In the genomic region with DNA sequence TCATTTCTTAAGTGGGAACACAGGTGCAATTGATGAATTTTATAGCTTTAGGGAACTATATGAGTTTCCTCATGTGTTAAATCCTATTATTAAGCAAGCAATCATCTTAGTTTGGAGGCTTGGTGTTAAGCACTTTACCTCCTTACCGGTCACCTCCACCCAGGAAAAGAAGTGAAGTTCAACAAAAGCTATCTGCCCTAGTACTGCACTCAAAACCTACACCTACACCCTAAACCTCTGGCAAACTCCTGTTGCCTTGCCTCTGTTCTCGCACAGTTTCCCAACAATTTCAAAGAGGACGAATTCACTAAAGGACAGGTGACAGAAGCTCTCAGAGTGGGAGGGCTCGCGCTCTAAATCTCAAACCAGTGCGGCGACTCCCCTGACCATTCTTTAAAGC, we compare ENCODE assay signal across 10 cellular contexts.
DNase-seq lines count a peak whose midpoint lies in the region; ATAC-seq and TF ChIP-seq lines count a peak whose summit lies in the region.
"Had no signal": no experiment of that assay in that cellular context is flagged by ENCODE, and none has a peak within 500 bp of the region (broad histone marks: within the 10 kb centered on the region; RNA-seq: fewer than 3 reads in every experiment).

No MANE protein-coding gene starts in this region.

- no peak for TF ChIP-seq POLR2A in gastroesophageal sphincter (IDR thresholded peaks at IDR 0.05)

- no peak overlapping the region for H2BK12ac ChIP-seq in neuronal stem cell (ENCODE audit: low read length)

- no peaks in the 10 kb centered on the region for H3K79me1 ChIP-seq in neuronal stem cell (ENCODE audit: low read depth, low read length)

- no peaks in the 10 kb centered on the region for H3K27me3 Mint-ChIP-seq in T-helper 17 cell
- H3K27me3 Mint-ChIP-seq: CD4-positive, CD25-positive, alpha-beta regulatory T cell had no signal

- H3K18ac ChIP-seq in neuronal stem cell (ENCODE audit: low read length): no peak overlapping the region

- H3K4me1 Mint-ChIP-seq in T-helper 17 cell: no peaks in the 10 kb centered on the region
- H3K4me1 Mint-ChIP-seq: CD4-positive, CD25-positive, alpha-beta regulatory T cell had no signal

- H3K4me3 Mint-ChIP-seq in T-helper 17 cell: peak overlapping the region; percentile 43
- H3K4me3 Mint-ChIP-seq: CD4-positive, CD25-positive, alpha-beta regulatory T cell had no signal

- H2BK15ac ChIP-seq in neuronal stem cell (ENCODE audit: low read length): no peak overlapping the region

- H3K36me3 ChIP-seq in gastroesophageal sphincter (no peaks in the 10 kb centered on the region), neuronal stem cell (replicated peaks in 1 of 2; ENCODE audit: control insufficient read depth in 2 of 2, insufficient read depth in 2 of 2, low read length in 2 of 2) (no peaks in the 10 kb centered on the region)

- peak overlapping the region; percentile 49 for H3K4me2 ChIP-seq in neuronal stem cell (ENCODE audit: insufficient read depth, low read length, poor library complexity, severe bottlenecking)

- no peaks in the 10 kb centered on the region for H3K27me3 ChIP-seq in gastroesophageal sphincter
- H3K27me3 ChIP-seq in neuronal stem cell (ENCODE audit: control insufficient read depth in 3 of 3, insufficient read depth in 3 of 3, low read depth in 1 of 3, low read length in 3 of 3): peaks cover 0 to 2% (median 0%) of the 10 kb centered on the region in 3 experiments

- TF ChIP-seq CTCF in gastroesophageal sphincter (IDR thresholded peaks at IDR 0.05): no peak

- ATAC-seq in T-helper 17 cell: no peak
- no peak for ATAC-seq in gastroesophageal sphincter
- ATAC-seq in HG02852 (IDR thresholded peaks at IDR 0.05; ENCODE audit: unreplicated experiment): no peak
- no peak for ATAC-seq in HG02759 (IDR thresholded peaks at IDR 0.05; ENCODE audit: unreplicated experiment)

- peak overlapping the region; percentile 87 for H2AFZ ChIP-seq in neuronal stem cell (ENCODE audit: low read length)

- no peak overlapping the region for H4K8ac ChIP-seq in neuronal stem cell (ENCODE audit: low read depth, low read length)

- no peak overlapping the region for H3K9ac ChIP-seq in neuronal stem cell (ENCODE audit: low read depth, low read length, poor library complexity)

- TF ChIP-seq EP300 in gastroesophageal sphincter (IDR thresholded peaks at IDR 0.05): no peak

- in situ Hi-C loops in Caki2 (cut with HindIII; ENCODE audit: low pct_unique_long_range_greater_than_20kb, low sequenced_read_pairs): no loop called here

- H3K4me1 ChIP-seq in gastroesophageal sphincter: no peaks in the 10 kb centered on the region
- no peaks in the 10 kb centered on the region for H3K4me1 ChIP-seq in neuronal stem cell (ENCODE audit: control insufficient read depth in 2 of 2, insufficient read depth in 1 of 2, low read depth in 1 of 2, low read length in 2 of 2)

- H4K91ac ChIP-seq in neuronal stem cell (ENCODE audit: low read depth, low read length, poor library complexity): no peak overlapping the region

- H2BK120ac ChIP-seq in neuronal stem cell (ENCODE audit: low read depth, low read length): no peak overlapping the region

- no peak overlapping the region for H3K23ac ChIP-seq in neuronal stem cell (ENCODE audit: low read depth, low read length, poor library complexity)

- no peak overlapping the region for H2BK5ac ChIP-seq in neuronal stem cell (ENCODE audit: low read length)

- H3K14ac ChIP-seq in neuronal stem cell (ENCODE audit: low read length): no peak overlapping the region

- H3K4me3 ChIP-seq in gastroesophageal sphincter: peak overlapping the region; percentile 34 to 37
- H3K4me3 ChIP-seq in neuronal stem cell (ENCODE audit: low read length in 2 of 2): peak overlapping the region in 1 of 2 donors; percentile 86

- DNase-seq in Caki2 (ENCODE audit: low read depth): peak; percentile 0
- no peak for DNase-seq in T-helper 17 cell
- no peak for DNase-seq in neuronal stem cell (ENCODE audit: low spot score)
- no peak for DNase-seq in NCI-H2107 treated with DMSO at 0.1 percent for 48 hours (lab: John Stamatoyannopoulos, UW; ENCODE audit: unreplicated experiment)
- DNase-seq in activated CD4-positive, CD25-positive, alpha-beta regulatory T cell treated with anti-CD3 and anti-CD28 coated beads, Interleukin-2, amount 50 U/mL, for 72 hours: no peak
- DNase-seq: CD4-positive, CD25-positive, alpha-beta regulatory T cell; NCI-H2029 had no signal

- H3K4ac ChIP-seq in neuronal stem cell (ENCODE audit: low read length): no peak overlapping the region

- H3K27ac Mint-ChIP-seq in T-helper 17 cell: no peak overlapping the region
- H3K27ac Mint-ChIP-seq: CD4-positive, CD25-positive, alpha-beta regulatory T cell had no signal

- H3K27ac ChIP-seq in gastroesophageal sphincter: no peak overlapping the region
- no peak overlapping the region for H3K27ac ChIP-seq in neuronal stem cell (replicated peaks; ENCODE audit: low read length)

- no peak overlapping the region for H2AK5ac ChIP-seq in neuronal stem cell (ENCODE audit: low read depth, low read length)

- H3K9me3 ChIP-seq in T-helper 17 cell (ENCODE audit: control insufficient read depth, low read length, poor library complexity, severe bottlenecking): no peaks in the 10 kb centered on the region
- no peaks in the 10 kb centered on the region for H3K9me3 ChIP-seq in gastroesophageal sphincter
- no peaks in the 10 kb centered on the region for H3K9me3 ChIP-seq in neuronal stem cell (replicated peaks in 1 of 2; ENCODE audit: control insufficient read depth in 2 of 2, insufficient read depth in 1 of 2, low read depth in 1 of 2, low read length in 2 of 2)

- 72% methylated on average over 5 of the region's 7 CpGs; no CpG with 5 or more reads in 1 of the 2 donors for WGBS in gastroesophageal sphincter (ENCODE audit: low coverage in 1 of 2), 2 donors
- WGBS in neuronal stem cell (ENCODE audit: extremely low coverage in 2 of 2, insufficient read length in 2 of 2, insufficient replicate concordance in 1 of 2), 2 donors: no CpG with 5 or more reads among the region's 7 CpGs

- no peaks in the 10 kb centered on the region for H3K36me3 Mint-ChIP-seq in T-helper 17 cell (ENCODE audit: low read depth)
- H3K36me3 Mint-ChIP-seq: CD4-positive, CD25-positive, alpha-beta regulatory T cell had no signal
